8 cellular contexts compared by ENCODE assay signal in the genomic region with DNA sequence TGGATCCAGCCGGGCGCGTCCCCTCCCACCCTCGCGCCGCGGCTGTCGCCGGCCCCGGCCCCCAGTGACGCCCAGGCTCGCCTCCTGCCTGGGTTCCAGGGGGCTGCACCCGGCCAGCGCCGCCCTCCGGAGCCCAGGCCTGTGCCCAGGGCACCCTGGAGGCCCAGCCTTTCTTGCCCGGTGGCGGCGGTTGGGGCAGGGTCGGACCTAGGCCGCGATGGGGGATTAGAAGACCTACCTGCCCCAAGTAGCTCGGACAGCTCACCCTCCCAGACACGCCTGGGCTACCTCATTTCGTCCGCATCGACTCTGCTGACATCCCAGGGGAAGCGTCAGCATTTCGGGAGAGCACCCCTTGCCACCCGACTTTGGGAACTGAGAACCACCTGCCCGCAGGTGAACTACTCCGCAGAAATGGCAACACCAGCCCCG. TPM values are rescaled to one million over a fixed set of nuclear protein-coding genes. Genes with fewer than 3 reads are reported as not detected.
DNase-seq lines count a peak whose midpoint lies in the region; ATAC-seq and TF ChIP-seq lines count a peak whose summit lies in the region.

No MANE protein-coding gene starts in this region.

- no peak overlapping the region for H2AFZ ChIP-seq in fibroblast of lung (ENCODE audit: low read length)

- TF ChIP-seq CTCF in DOHH2 (IDR thresholded peaks at IDR 0.05; ENCODE audit: low read depth, low read length, poor library complexity, severe bottlenecking) (no peak), fibroblast of lung (conservative IDR thresholded peaks at IDR 0.05 in 1 of 2, IDR thresholded peaks at IDR 0.05 in 1 of 2; ENCODE audit: low read depth in 1 of 2, low read length in 2 of 2) (no peak), psoas muscle (IDR thresholded peaks at IDR 0.05) (no peak), GM20000 (IDR thresholded peaks at IDR 0.05; ENCODE audit: extremely low read depth, missing control alignments) (no peak)

- H3K9me2 ChIP-seq in DOHH2 (replicated peaks; ENCODE audit: control insufficient read depth, low read length) = no peaks in the 10 kb centered on the region

- H3K4me3 Mint-ChIP-seq in T-cell = peak overlapping the region; percentile 76 to 87 (median 78)

- no peaks in the 10 kb centered on the region for H3K36me3 ChIP-seq in DOHH2 (ENCODE audit: control insufficient read depth, low read length)
- no peaks in the 10 kb centered on the region for H3K36me3 ChIP-seq in fibroblast of lung (ENCODE audit: control insufficient read depth, insufficient read depth, low read length)
- H3K36me3 ChIP-seq in psoas muscle (ENCODE audit: insufficient read depth in 1 of 2, low read depth in 1 of 2) = no peaks in the 10 kb centered on the region

- peaks cover 14% of the 10 kb centered on the region for H3F3A ChIP-seq in DOHH2 (ENCODE audit: control insufficient read depth, insufficient read depth)

- H3K27ac Mint-ChIP-seq in T-cell = peak overlapping the region; percentile 86 to 97

- H3K4me1 Mint-ChIP-seq in T-cell = peaks cover 30 to 39% (median 33%) of the 10 kb centered on the region in 3 donors

- H3K27me3 Mint-ChIP-seq in T-cell = peaks cover 0 to 1% of the 10 kb centered on the region in 2 donors

- H3K79me2 ChIP-seq in DOHH2 (ENCODE audit: control insufficient read depth, low read length) (peaks cover 6% of the 10 kb centered on the region; the same call in 1 of the 2 replicates), fibroblast of lung (ENCODE audit: control insufficient read depth, insufficient read depth, low read length) (peaks cover 37% of the 10 kb centered on the region)

- H3K36me3 Mint-ChIP-seq in T-cell = peaks cover 31% of the 10 kb centered on the region

- no peaks in the 10 kb centered on the region for H4K20me1 ChIP-seq in DOHH2 (ENCODE audit: control insufficient read depth, insufficient read depth, low read depth, low read length)
- H4K20me1 ChIP-seq in fibroblast of lung (ENCODE audit: control insufficient read depth, extremely low read depth, insufficient read depth, low read length) = no peaks in the 10 kb centered on the region

- peak overlapping the region; percentile 32 for H3K9ac ChIP-seq in fibroblast of lung (ENCODE audit: insufficient read depth, low read length)

- H3K4me1 ChIP-seq in DOHH2 (ENCODE audit: control insufficient read depth, low read length) (peaks cover 18% of the 10 kb centered on the region), fibroblast of lung (ENCODE audit: control insufficient read depth, extremely low read depth, insufficient read depth, low read length) (no peaks in the 10 kb centered on the region), psoas muscle (peaks cover 6% of the 10 kb centered on the region)

- WGBS in psoas muscle, 3 donors = 53 to 63% (median 60%) methylated on average over 22 to 33 of the region's 33 CpGs

- no peaks in the 10 kb centered on the region for H3K9me3 Mint-ChIP-seq in T-cell

- intact Hi-C loops in psoas muscle (cut with DNase I) = loop anchor here in 1 of 2 donors (5.0 kb wide), 1 partner anchor 210 kb away; no protein-coding TSS in a partner anchor

- no peak for ATAC-seq in T-cell (replicated peaks in 1 of 4)
- ATAC-seq in psoas muscle = peak in 2 of 4 donors; percentile 12 to 18
- ATAC-seq in HG03095 (IDR thresholded peaks at IDR 0.05; ENCODE audit: unreplicated experiment) = no peak

- peak overlapping the region; percentile 33; the same call in 1 of the 2 replicates for H3K4me2 ChIP-seq in DOHH2 (ENCODE audit: low read length)
- peak overlapping the region; percentile 66 for H3K4me2 ChIP-seq in fibroblast of lung (ENCODE audit: extremely low read depth, insufficient read depth, low read length)

- H3K9me3 ChIP-seq in DOHH2 (ENCODE audit: control insufficient read depth, insufficient read depth, low read length) = no peaks in the 10 kb centered on the region
- no peaks in the 10 kb centered on the region for H3K9me3 ChIP-seq in fibroblast of lung (ENCODE audit: control insufficient read depth, insufficient read depth, low read depth, low read length)
- H3K9me3 ChIP-seq in psoas muscle = no peaks in the 10 kb centered on the region

- CTCF ChIA-PET in T-cell (lab: Charles Lee) = interaction anchor here in 1 of 2 donors (0.5 to 3.5 kb wide), 10 partner anchors 33 to 522 kb away, joined by 3 to 14 read pairs (median 5); no protein-coding TSS in a partner anchor

- no peak overlapping the region for H3K27ac ChIP-seq in DOHH2 (ENCODE audit: low read depth, low read length)
- no peak overlapping the region for H3K27ac ChIP-seq in fibroblast of lung (ENCODE audit: insufficient read depth, low read length)
- H3K27ac ChIP-seq in psoas muscle = no peak overlapping the region

- H3K27me3 ChIP-seq in DOHH2 (ENCODE audit: control insufficient read depth, low read length) (peaks cover 19% of the 10 kb centered on the region), fibroblast of lung (ENCODE audit: control insufficient read depth, insufficient read depth, low read length) (no peaks in the 10 kb centered on the region), psoas muscle (ENCODE audit: insufficient read depth in 3 of 3, low read length in 2 of 3) (peaks cover 0 to 37% (median 4%) of the 10 kb centered on the region in 3 donors)

- DNase-seq in T-cell (peak in 3 of 34 experiments; percentile 11 to 26 (median 15)), fibroblast of lung (ENCODE audit: low read depth in 2 of 2) (no peak), psoas muscle (no peak), GM20000 (ENCODE audit: low spot score) (no peak), NCI-H1694 (lab: John Stamatoyannopoulos, UW) (no peak)
- no peak for DNase-seq in stimulated activated CD8-positive, alpha-beta memory T cell treated with anti-CD3 and anti-CD28 coated beads, Interleukin-4, amount 100 ng/mL, for 48 hours

- H3K4me3 ChIP-seq in DOHH2 (ENCODE audit: low read length) (no peak overlapping the region), fibroblast of lung (replicated peaks in 1 of 4; ENCODE audit: control extremely low read depth in 1 of 4, insufficient read depth in 1 of 4, low read depth in 3 of 4, low read length in 4 of 4) (peak overlapping the region in 2 of 4 experiments; percentile 26 to 51), psoas muscle (peak overlapping the region; percentile 64)

- POLR2A ChIA-PET in T-cell (lab: Charles Lee) = interaction anchor here (0.6 to 3.2 kb wide), 21 partner anchors 14 to 608 kb away, joined by 3 to 53 read pairs (median 7); no protein-coding TSS in a partner anchor

RNA-seq across cellular contexts. Expression of gene ARL4C, which starts 0.7 kb away (rescaled TPM):
- 100 to 1,000 TPM; 209 to 424 (median 294) TPM for total RNA-seq in T-cell
- 50.6 and 80.9 TPM in 2 replicates for total RNA-seq in fibroblast of lung
- polyA plus RNA-seq in fibroblast of lung = 23.2 and 45.5 TPM in 2 replicates
- polyA plus RNA-seq in fibroblast of lung (2012) = 27.3 and 58.5 TPM in 2 replicates
- polyA minus RNA-seq in fibroblast of lung (ENCODE audit: low replicate concordance) = 7.7 and 21.0 TPM in 2 replicates
- 1 to 10 TPM; 1.1 to 1.6 (median 1.1) TPM for total RNA-seq in psoas muscle
- under 1 TPM; 0.34 to 0.62 (median 0.46) TPM for polyA plus RNA-seq in psoas muscle

Comparison
In these comparisons a context has a peak if more than half of its experiments do, and no peak if none do; other contexts are left out.
1. RNA of gene ARL4C, which starts 0.7 kb away (total RNA-seq): 209 to 424 TPM in T-cell and 50.6 to 80.9 TPM in fibroblast of lung; 1.1 to 1.6 TPM in psoas muscle; every median in the first group is over 10 times any median in the second.